In genomic region chr21:33645730-33646129, GRCh38 we compare ENCODE assay signal across 20 cellular contexts. TPM values are rescaled to one million over a fixed set of nuclear protein-coding genes. Genes with fewer than 3 reads are reported as not detected.
A peak's percentile ranks its signal among the peaks of the same experiment; 100 is the strongest.
DNase-seq lines count a peak whose midpoint lies in the region; ATAC-seq, FAIRE-seq and TF ChIP-seq lines count a peak whose summit lies in the region.
"Had no signal": no experiment of that assay in that cellular context is flagged by ENCODE, and none has a peak within 500 bp of the region (broad histone marks: within the 10 kb centered on the region; RNA-seq: fewer than 3 reads in every experiment).

No MANE protein-coding gene starts in this region.

- H3K4me1 ChIP-seq in A549 (peaks cover 21% of the 10 kb centered on the region), HEK293 (ENCODE audit: control insufficient read depth, insufficient read depth, low read length) (peaks cover 15% of the 10 kb centered on the region), liver (ENCODE audit: control insufficient read depth in 4 of 4, insufficient read depth in 4 of 4, low read length in 3 of 4) (peaks cover 14 to 42% (median 25%) of the 10 kb centered on the region in 4 donors)

- TF ChIP-seq EP300 in A549 (IDR thresholded peaks at IDR 0.05) = no peak

- ATAC-seq in A549 (no peak), HG03460 (IDR thresholded peaks at IDR 0.05; ENCODE audit: unreplicated experiment) (no peak)
- no peak for ATAC-seq in activated CD8-positive, alpha-beta T cell treated with anti-CD3 and anti-CD28 coated beads, Interleukin-2, amount 10 ng/mL, durations not matched to agents 7 days and 5 days

- POLR2A ChIA-PET in A549 (lab: Yijun Ruan, JAX) = no interaction called here
- POLR2A ChIA-PET in HEK293 (lab: Yijun Ruan, JAX) = interaction anchor here (1.7 kb wide), 1 partner anchor 10 kb away, joined by 4 read pairs; no protein-coding TSS in a partner anchor
- POLR2A ChIA-PET in activated CD8-positive, alpha-beta T cell treated with anti-CD3 and anti-CD28 coated beads, Interleukin-2, amount 10 ng/mL, durations not matched to agents 7 days and 5 days (lab: Charles Lee) = no interaction called here

- no peak overlapping the region for H3K4me3 Mint-ChIP-seq in osteocyte (ENCODE audit: unreplicated experiment)
- no peak overlapping the region for H3K4me3 Mint-ChIP-seq in activated CD8-positive, alpha-beta T cell treated with anti-CD3 and anti-CD28 coated beads, Interleukin-2, amount 10 ng/mL, durations not matched to agents 7 days and 5 days

- peaks cover 33% of the 10 kb centered on the region for H3K4me1 Mint-ChIP-seq in osteocyte (ENCODE audit: unreplicated experiment)
- peaks cover 9% of the 10 kb centered on the region for H3K4me1 Mint-ChIP-seq in activated CD8-positive, alpha-beta T cell treated with anti-CD3 and anti-CD28 coated beads, Interleukin-2, amount 10 ng/mL, durations not matched to agents 7 days and 5 days (ENCODE audit: low read depth)

- H3K36me3 Mint-ChIP-seq in osteocyte (ENCODE audit: unreplicated experiment) = no peaks in the 10 kb centered on the region
- H3K36me3 Mint-ChIP-seq in activated CD8-positive, alpha-beta T cell treated with anti-CD3 and anti-CD28 coated beads, Interleukin-2, amount 10 ng/mL, durations not matched to agents 7 days and 5 days (ENCODE audit: low read depth) = no peaks in the 10 kb centered on the region

- no peaks in the 10 kb centered on the region for H3K9me3 Mint-ChIP-seq in osteocyte (ENCODE audit: unreplicated experiment)
- no peaks in the 10 kb centered on the region for H3K9me3 Mint-ChIP-seq in activated CD8-positive, alpha-beta T cell treated with anti-CD3 and anti-CD28 coated beads, Interleukin-2, amount 10 ng/mL, durations not matched to agents 7 days and 5 days (ENCODE audit: insufficient read depth)

- H3K9ac ChIP-seq in liver (ENCODE audit: low read depth in 1 of 2, low read length in 2 of 2) = no peak overlapping the region
- H3K9ac ChIP-seq: BLaER1 treated with 17β-estradiol and CSF1 and Interleukin-3, amounts not matched to agents 10 nM and 100 nM had no signal

- DNase-seq in A549 (ENCODE audit: low read depth in 1 of 2, low spot score in 1 of 2) = no peak
- no peak for DNase-seq in astrocyte of the cerebellum (ENCODE audit: low read depth)
- DNase-seq in nucleus accumbens (lab: John Stamatoyannopoulos, UW) = no peak
- no peak for DNase-seq in osteocyte (ENCODE audit: extremely low spot score, unreplicated experiment)
- no peak for DNase-seq in activated CD8-positive, alpha-beta T cell treated with anti-CD3 and anti-CD28 coated beads, Interleukin-2, amount 10 ng/mL, durations not matched to agents 7 days and 5 days
- DNase-seq: GOT3, Karpas-422, MM.1S, NCI-H1092 treated with DMSO at 0.1 percent for 48 hours, NCI-H146, NCI-H2081, OCI-M1, RPMI8226 had no signal

- no peak for TF ChIP-seq RAD21 in A549 (conservative IDR thresholded peaks at IDR 0.05 in 1 of 2, IDR thresholded peaks at IDR 0.05 in 1 of 2)
- no peak for TF ChIP-seq RAD21 in liver (IDR thresholded peaks at IDR 0.05)

- no peaks in the 10 kb centered on the region for H3K27me3 Mint-ChIP-seq in osteocyte (ENCODE audit: unreplicated experiment)
- peaks cover 27% of the 10 kb centered on the region for H3K27me3 Mint-ChIP-seq in activated CD8-positive, alpha-beta T cell treated with anti-CD3 and anti-CD28 coated beads, Interleukin-2, amount 10 ng/mL, durations not matched to agents 7 days and 5 days (ENCODE audit: low read depth)

- no peaks in the 10 kb centered on the region for H3K9me3 ChIP-seq in A549
- no peaks in the 10 kb centered on the region for H3K9me3 ChIP-seq in HEK293 (ENCODE audit: control insufficient read depth, insufficient read depth, low read depth, low read length)
- no peaks in the 10 kb centered on the region for H3K9me3 ChIP-seq in liver (ENCODE audit: control insufficient read depth in 4 of 4, low read length in 3 of 4)
- H3K9me3 ChIP-seq: BLaER1 treated with 17β-estradiol and CSF1 and Interleukin-3, amounts not matched to agents 10 nM and 100 nM; SJSA1 had no signal

- no peaks in the 10 kb centered on the region for H3K27me3 ChIP-seq in liver (ENCODE audit: control insufficient read depth in 4 of 4, insufficient read depth in 4 of 4, low read length in 3 of 4)
- H3K27me3 ChIP-seq: SJSA1 had no signal

- H3K27ac Mint-ChIP-seq in osteocyte (ENCODE audit: unreplicated experiment) = no peak overlapping the region
- no peak overlapping the region for H3K27ac Mint-ChIP-seq in activated CD8-positive, alpha-beta T cell treated with anti-CD3 and anti-CD28 coated beads, Interleukin-2, amount 10 ng/mL, durations not matched to agents 7 days and 5 days

- WGBS in A549 (ENCODE audit: missing lambda C conversion rate) = 97% methylated on average over 4 of the region's 4 CpGs
- WGBS in liver = 78% methylated on average over 4 of the region's 4 CpGs

- in situ Hi-C loops in astrocyte of the cerebellum (cut with HindIII; ENCODE audit: low sequenced_read_pairs) = no loop called here

- FAIRE-seq in A549 (lab: Jason Lieb, UNC) = no peak
- FAIRE-seq: D721Med, GM12891 had no signal

- H3K36me3 ChIP-seq in HEK293 (ENCODE audit: control insufficient read depth in 2 of 2, insufficient read depth in 1 of 2, low read length in 2 of 2) (no peaks in the 10 kb centered on the region), liver (ENCODE audit: control insufficient read depth in 4 of 4, insufficient read depth in 3 of 4, low read depth in 1 of 4, low read length in 3 of 4) (no peaks in the 10 kb centered on the region)

- CTCF ChIA-PET in A549 (lab: Yijun Ruan, JAX) (interaction anchor here (1.1 kb wide), 1 partner anchor 40 kb away, joined by 4 read pairs; no protein-coding TSS in a partner anchor), HEK293 (lab: Yijun Ruan, JAX) (interaction anchor here (1.5 to 2.0 kb wide), 2 partner anchors 99 to 210 kb away, joined by 3 to 9 read pairs; no protein-coding TSS in a partner anchor)
- CTCF ChIA-PET in activated CD8-positive, alpha-beta T cell treated with anti-CD3 and anti-CD28 coated beads, Interleukin-2, amount 10 ng/mL, durations not matched to agents 7 days and 5 days (lab: Charles Lee) = interaction anchor here (0.8 to 1.4 kb wide), 3 partner anchors 15 to 270 kb away, joined by 3 read pairs; partner anchors contain the start of gene ATP5PO

- H3K27ac ChIP-seq in A549 = no peak overlapping the region
- no peak overlapping the region for H3K27ac ChIP-seq in HEK293 (ENCODE audit: extremely low read depth, low read depth, low read length)
- H3K27ac ChIP-seq in liver (ENCODE audit: low read depth in 1 of 2, low read length in 2 of 2) = peak overlapping the region; percentile 80 to 92
- H3K27ac ChIP-seq: BLaER1 treated with 17β-estradiol and CSF1 and Interleukin-3, amounts not matched to agents 10 nM and 100 nM; SJSA1 had no signal

- H3K4me2 ChIP-seq in A549 = no peak overlapping the region

- TF ChIP-seq POLR2A in A549 (IDR thresholded peaks at IDR 0.05; ENCODE audit: low read length) = no peak

- TF ChIP-seq CTCF in A549 (IDR thresholded peaks at IDR 0.05) (no peak), HEK293 (tag by site-specific recombination; IDR thresholded peaks at IDR 0.05) (no peak), astrocyte of the cerebellum (IDR thresholded peaks at IDR 0.05; ENCODE audit: low read depth, low read length, missing control alignments) (no peak), liver (IDR thresholded peaks at IDR 0.05; ENCODE audit: low read depth, low read length, missing input control) (no peak), osteocyte (IDR thresholded peaks at IDR 0.05) (no peak)

- no peak overlapping the region for H3K4me3 ChIP-seq in A549
- no peak overlapping the region for H3K4me3 ChIP-seq in HEK293 (ENCODE audit: low read depth, low read length)
- peak overlapping the region; percentile 89 for H3K4me3 ChIP-seq in astrocyte of the cerebellum (ENCODE audit: low read depth, low read length)
- H3K4me3 ChIP-seq in liver (ENCODE audit: low read depth in 1 of 3, low read length in 3 of 3) = no peak overlapping the region
- H3K4me3 ChIP-seq: SJSA1 had no signal

TF ChIP-seq in A549, 52 proteins besides CTCF, POLR2A, EP300 and RAD21 (continues in another document):
- TF ChIP-seq CEBPB (IDR thresholded peaks at IDR 0.05) = peak; percentile 69 to 77; a peak in 3 of 4 replicates

TF ChIP-seq in liver, 16 proteins besides CTCF, POLR2A, EP300 and RAD21 (continues in another document):
- no peak for TF ChIP-seq FOXA1 (IDR thresholded peaks at IDR 0.05)

RNA-seq across cellular contexts. Expression of gene ITSN1, which starts 3.4 kb away (rescaled TPM):
- polyA plus RNA-seq in A549 (2011; rRNA removed) = 23.7 and 24.4 TPM in 2 replicates
- polyA plus RNA-seq in A549 (2012; cell fraction: cytosol; rRNA removed) = 20.2 and 23.8 TPM in 2 replicates
- polyA plus RNA-seq in A549 (2012; cell fraction: nucleus; rRNA removed) = 28.0 and 32.0 TPM in 2 replicates
- polyA plus RNA-seq in A549 (2017; fragmentation: RNase III; extraction: RNeasy Plus Mini Kit Qiagen cat#74134 plus additional on column Dnase treatment) = 15.2 to 17.0 TPM (median 16.7 TPM) in 3 replicates
- polyA minus RNA-seq in A549 (2011; rRNA and poly(A)+ RNA removed) = 24.1 and 28.0 TPM in 2 replicates
- 100 to 1,000 TPM in 1 of 2 donors, 10 to 100 TPM in 1; 52.0 to 112 TPM for total RNA-seq in liver
- polyA plus RNA-seq in liver = 10 to 100 TPM; 20.3 to 28.3 TPM
- 44.0 and 49.9 TPM in 2 replicates for total RNA-seq in osteocyte
- 1 to 10 TPM; 1.6 to 1.7 TPM for total RNA-seq in activated CD8-positive, alpha-beta T cell treated with anti-CD3 and anti-CD28 coated beads, Interleukin-2, amount 10 ng/mL, durations not matched to agents 7 days and 5 days

RNA-seq across cellular contexts. Expression of gene CRYZL1, which starts 4.2 kb away (rescaled TPM):
- polyA plus RNA-seq in A549 (2011; rRNA removed) (34.3 and 38.9 TPM in 2 replicates), A549 (2017; fragmentation: RNase III; extraction: RNeasy Plus Mini Kit Qiagen cat#74134 plus additional on column Dnase treatment) (15.2 to 17.4 TPM (median 15.6 TPM) in 3 replicates), liver (10 to 100 TPM in 1 of 2 donors, 1 to 10 TPM in 1; 6.8 to 18.1 TPM)
- 9.4 and 9.8 TPM in 2 replicates for polyA plus RNA-seq in A549 (2012; cell fraction: cytosol; rRNA removed)
- 7.4 and 8.6 TPM in 2 replicates for polyA plus RNA-seq in A549 (2012; cell fraction: nucleus; rRNA removed)
- 14.4 and 17.5 TPM in 2 replicates for polyA minus RNA-seq in A549 (2011; rRNA and poly(A)+ RNA removed)
- total RNA-seq in liver (10 to 100 TPM in 1 of 2 donors, 1 to 10 TPM in 1; 8.3 to 14.7 TPM), osteocyte (43.6 and 48.2 TPM in 2 replicates)
- 10 to 100 TPM; 30.2 to 31.4 TPM for total RNA-seq in activated CD8-positive, alpha-beta T cell treated with anti-CD3 and anti-CD28 coated beads, Interleukin-2, amount 10 ng/mL, durations not matched to agents 7 days and 5 days

RNA-seq across cellular contexts. Expression of gene DONSON, which starts 57.2 kb away (rescaled TPM):
- polyA plus RNA-seq in A549 (2011; rRNA removed) = 30.3 and 32.0 TPM in 2 replicates
- 12.6 and 14.8 TPM in 2 replicates for polyA plus RNA-seq in A549 (2012; cell fraction: cytosol; rRNA removed)
- polyA plus RNA-seq in A549 (2012; cell fraction: nucleus; rRNA removed) = 10.7 and 13.4 TPM in 2 replicates
- polyA plus RNA-seq in A549 (2017; fragmentation: RNase III; extraction: RNeasy Plus Mini Kit Qiagen cat#74134 plus additional on column Dnase treatment) = 20.7 to 22.1 TPM (median 21.0 TPM) in 3 replicates
- 8.6 and 9.8 TPM in 2 replicates for polyA minus RNA-seq in A549 (2011; rRNA and poly(A)+ RNA removed)
- total RNA-seq in liver = 10 to 100 TPM in 1 of 2 donors, 1 to 10 TPM in 1; 9.9 to 22.6 TPM
- 1 to 10 TPM; 4.8 to 6.8 TPM for polyA plus RNA-seq in liver
- 18.6 and 19.0 TPM in 2 replicates for total RNA-seq in osteocyte
- total RNA-seq in activated CD8-positive, alpha-beta T cell treated with anti-CD3 and anti-CD28 coated beads, Interleukin-2, amount 10 ng/mL, durations not matched to agents 7 days and 5 days = 10 to 100 TPM; 43.3 to 44.1 TPM

Comparison
In these comparisons a context has a peak if more than half of its experiments do, and no peak if none do; other contexts are left out.
1. H3K27ac ChIP-seq: peak in liver (2 of 2); none in A549 (0 of 2) and HEK293 (single experiment).
2. RNA of gene ITSN1, which starts 3.4 kb away (total RNA-seq): 52.0 to 112 TPM in liver and 44.0 to 49.9 TPM in osteocyte; 1.6 to 1.7 TPM in activated CD8-positive, alpha-beta T cell treated with anti-CD3 and anti-CD28 coated beads, Interleukin-2, amount 10 ng/mL, durations not matched to agents 7 days and 5 days; every median in the first group is over 10 times any median in the second.